ENCODE assay signal across 1 cellular context in the genomic region with DNA sequence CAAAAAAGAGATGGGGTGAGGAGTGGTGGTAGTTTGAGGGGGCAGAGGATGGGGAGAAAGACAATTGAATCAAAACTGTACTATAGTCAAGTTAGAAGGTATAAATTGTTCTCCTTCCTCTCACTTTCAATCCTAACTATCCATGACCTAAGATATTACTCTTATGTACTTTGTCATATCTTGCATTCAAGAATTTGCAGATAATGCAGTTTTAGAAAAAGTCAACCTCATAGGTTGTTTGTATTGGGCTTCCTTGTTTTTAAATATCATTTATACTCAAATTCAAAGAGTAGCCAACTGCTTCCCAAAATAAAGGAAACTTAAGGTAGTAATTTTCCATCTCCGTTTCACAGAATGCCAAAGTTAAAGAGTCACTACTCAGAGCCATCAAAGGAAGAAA.
TF ChIP-seq lines count a peak whose summit lies in the region.

No MANE protein-coding gene starts in this region.

TF ChIP-seq in SK-N-SH, 30 proteins besides CTCF, POLR2A, EP300 and RAD21:
- TF ChIP-seq ZBTB33 (IDR thresholded peaks at IDR 0.05; ENCODE audit: borderline replicate concordance, low read depth) (no peak), FOSL2 (IDR thresholded peaks at IDR 0.05; ENCODE audit: borderline replicate concordance, low read depth) (peak; percentile 11; the same call in 1 of the 2 replicates), FOXM1 (IDR thresholded peaks at IDR 0.05; ENCODE audit: low read depth) (no peak), NFIC (IDR thresholded peaks at IDR 0.05; ENCODE audit: borderline replicate concordance) (no peak), ELF1 (IDR thresholded peaks at IDR 0.05) (no peak), JUND (IDR thresholded peaks at IDR 0.05) (no peak)
